ENCODE assay signal across 2 cellular contexts in the genomic region with DNA sequence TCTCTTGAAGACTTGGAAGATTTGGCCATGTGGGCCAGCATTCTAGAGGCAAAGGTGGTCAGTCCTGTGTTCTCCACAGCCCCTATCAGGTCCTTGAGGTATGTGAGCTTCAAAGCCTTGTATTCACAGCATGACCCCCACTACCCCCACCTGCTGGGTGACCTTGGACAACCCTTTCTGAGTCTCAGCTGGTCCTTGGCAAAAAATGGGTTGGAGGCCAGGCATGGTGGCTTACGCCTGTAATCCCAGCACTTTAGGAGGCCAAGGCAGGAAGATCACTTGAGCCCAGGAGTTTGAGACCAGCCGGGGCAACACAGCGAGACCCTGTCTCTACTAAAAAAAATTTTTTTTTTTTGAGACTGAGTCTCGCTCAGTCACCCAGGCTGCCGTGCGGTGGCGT.
TF ChIP-seq lines count a peak whose summit lies in the region.

No MANE protein-coding gene starts in this region.

TF ChIP-seq in HepG2, 621 proteins besides CTCF, POLR2A, EP300 and RAD21 (continues in another document):
- peak; percentile 86 for TF ChIP-seq PATZ1 (CRISPR knock-in tag; IDR thresholded peaks at IDR 0.05)
- no peak for TF ChIP-seq CREBL2 (CRISPR knock-in tag; IDR thresholded peaks at IDR 0.05; ENCODE audit: borderline replicate concordance)
- TF ChIP-seq ZNF737 (CRISPR knock-in tag; IDR thresholded peaks at IDR 0.05; ENCODE audit: borderline replicate concordance), result no peak
- TF ChIP-seq, protein P1, sequence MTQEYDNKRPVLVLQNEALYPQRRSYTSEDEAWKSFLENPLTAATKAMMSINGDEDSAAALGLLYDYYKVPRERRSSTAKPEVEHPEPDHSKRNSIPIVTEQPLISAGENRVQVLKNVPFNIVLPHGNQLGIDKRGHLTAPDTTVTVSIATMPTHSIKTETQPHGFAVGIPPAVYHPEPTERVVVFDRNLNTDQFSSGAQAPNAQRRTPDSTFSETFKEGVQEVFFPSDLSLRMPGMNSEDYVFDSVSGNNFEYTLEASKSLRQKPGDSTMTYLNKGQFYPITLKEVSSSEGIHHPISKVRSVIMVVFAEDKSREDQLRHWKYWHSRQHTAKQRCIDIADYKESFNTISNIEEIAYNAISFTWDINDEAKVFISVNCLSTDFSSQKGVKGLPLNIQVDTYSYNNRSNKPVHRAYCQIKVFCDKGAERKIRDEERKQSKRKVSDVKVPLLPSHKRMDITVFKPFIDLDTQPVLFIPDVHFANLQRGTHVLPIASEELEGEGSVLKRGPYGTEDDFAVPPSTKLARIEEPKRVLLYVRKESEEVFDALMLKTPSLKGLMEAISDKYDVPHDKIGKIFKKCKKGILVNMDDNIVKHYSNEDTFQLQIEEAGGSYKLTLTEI (CRISPR knock-in tag; conservative IDR thresholded peaks at IDR 0.05), result no peak
- TF ChIP-seq STAG1 (CRISPR knock-in tag; IDR thresholded peaks at IDR 0.05), result peak; percentile 33
- TF ChIP-seq, protein P2, sequence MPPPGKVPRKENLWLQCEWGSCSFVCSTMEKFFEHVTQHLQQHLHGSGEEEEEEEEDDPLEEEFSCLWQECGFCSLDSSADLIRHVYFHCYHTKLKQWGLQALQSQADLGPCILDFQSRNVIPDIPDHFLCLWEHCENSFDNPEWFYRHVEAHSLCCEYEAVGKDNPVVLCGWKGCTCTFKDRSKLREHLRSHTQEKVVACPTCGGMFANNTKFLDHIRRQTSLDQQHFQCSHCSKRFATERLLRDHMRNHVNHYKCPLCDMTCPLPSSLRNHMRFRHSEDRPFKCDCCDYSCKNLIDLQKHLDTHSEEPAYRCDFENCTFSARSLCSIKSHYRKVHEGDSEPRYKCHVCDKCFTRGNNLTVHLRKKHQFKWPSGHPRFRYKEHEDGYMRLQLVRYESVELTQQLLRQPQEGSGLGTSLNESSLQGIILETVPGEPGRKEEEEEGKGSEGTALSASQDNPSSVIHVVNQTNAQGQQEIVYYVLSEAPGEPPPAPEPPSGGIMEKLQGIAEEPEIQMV (CRISPR knock-in tag; IDR thresholded peaks at IDR 0.05; ENCODE audit: low read depth), result no peak
- TF ChIP-seq, protein P3, sequence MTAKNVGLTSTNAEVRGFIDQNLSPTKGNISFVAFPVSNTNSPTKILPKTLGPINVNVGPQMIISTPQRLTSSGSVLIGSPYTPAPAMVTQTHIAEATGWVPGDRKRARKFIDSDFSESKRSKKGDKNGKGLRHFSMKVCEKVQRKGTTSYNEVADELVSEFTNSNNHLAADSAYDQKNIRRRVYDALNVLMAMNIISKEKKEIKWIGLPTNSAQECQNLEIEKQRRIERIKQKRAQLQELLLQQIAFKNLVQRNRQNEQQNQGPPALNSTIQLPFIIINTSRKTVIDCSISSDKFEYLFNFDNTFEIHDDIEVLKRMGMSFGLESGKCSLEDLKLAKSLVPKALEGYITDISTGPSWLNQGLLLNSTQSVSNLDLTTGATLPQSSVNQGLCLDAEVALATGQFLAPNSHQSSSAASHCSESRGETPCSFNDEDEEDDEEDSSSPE (CRISPR knock-in tag; IDR thresholded peaks at IDR 0.05), result no peak
- TF ChIP-seq MBD4 (IDR thresholded peaks at IDR 0.05; ENCODE audit: borderline replicate concordance, low read length), result no peak
- 0 out of 2 replicates have a peak, but pooled peaks have one; percentile 19 for TF ChIP-seq ZNF772 (CRISPR knock-in tag; IDR thresholded peaks at IDR 0.05)
- peak; percentile 76 for TF ChIP-seq ZNF121 (CRISPR knock-in tag; IDR thresholded peaks at IDR 0.05)
- no peak for TF ChIP-seq POLR2AphosphoS2 (IDR thresholded peaks at IDR 0.05; ENCODE audit: low read depth, low read length)
- no peak for TF ChIP-seq MED13 (CRISPR knock-in tag; IDR thresholded peaks at IDR 0.05)

TF ChIP-seq in IMR-90, 13 proteins besides CTCF, POLR2A, EP300 and RAD21:
- TF ChIP-seq CHD1 (IDR thresholded peaks at IDR 0.05; ENCODE audit: low read depth, low read length), result no peak
- no peak for TF ChIP-seq ELK1 (IDR thresholded peaks at IDR 0.05; ENCODE audit: borderline replicate concordance, low read depth, low read length)
- TF ChIP-seq NFE2L2 (IDR thresholded peaks at IDR 0.05; ENCODE audit: low read depth, low read length), result no peak
- TF ChIP-seq MAFK (IDR thresholded peaks at IDR 0.05; ENCODE audit: low read depth, low read length), result no peak
- no peak for TF ChIP-seq MAZ (IDR thresholded peaks at IDR 0.05; ENCODE audit: borderline replicate concordance, low read depth, low read length)
